Comparison of ENCODE assay signal across 1 cellular context in the genomic region with DNA sequence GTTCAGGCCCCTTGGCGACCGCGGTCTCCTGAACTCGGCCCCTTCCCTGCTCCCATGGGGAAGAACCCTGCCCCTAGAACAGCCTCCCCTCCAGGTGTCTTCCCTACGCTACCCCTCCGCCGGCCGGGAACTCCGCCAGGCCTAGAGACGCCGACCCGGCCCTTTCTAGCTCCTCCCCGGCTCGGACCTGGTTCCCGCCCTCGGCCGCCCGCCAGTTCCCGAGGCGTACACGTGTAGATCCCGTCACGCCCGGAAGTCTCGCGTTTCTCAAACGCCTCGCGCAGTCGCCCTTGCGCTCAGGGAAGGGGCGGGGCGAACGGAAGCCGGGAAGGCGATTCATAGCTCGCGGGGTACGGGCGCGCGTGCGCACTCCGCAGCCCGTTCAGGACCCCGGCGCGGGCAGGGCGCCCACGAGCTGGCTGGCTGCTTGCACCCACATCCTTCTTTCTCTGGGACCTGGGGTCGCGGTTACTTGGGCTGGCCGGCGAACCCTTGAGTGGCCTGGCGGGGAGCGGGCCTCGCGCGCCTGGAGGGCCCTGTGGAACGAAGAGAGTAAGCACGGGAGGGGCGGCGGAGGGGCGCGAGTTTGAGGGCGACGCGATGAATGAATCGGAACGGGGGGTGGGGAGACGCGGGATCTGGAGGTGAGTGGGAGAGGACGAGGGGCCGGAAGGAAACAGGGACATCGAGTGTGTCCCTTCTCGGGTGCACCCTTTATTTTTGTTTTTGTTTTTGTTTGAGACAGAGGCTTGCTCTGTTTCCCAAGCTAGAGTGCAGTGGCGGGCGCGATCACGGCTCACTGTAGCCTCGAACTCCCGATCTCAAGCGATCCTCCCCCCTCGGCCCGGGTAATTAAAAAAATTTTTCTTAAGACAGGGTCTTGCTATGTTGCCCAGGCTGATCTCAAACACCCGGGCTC.
TF ChIP-seq lines count a peak whose summit lies in the region.

Gene POP7 (plus strand): TSS at position 369 of the 919 bp plus-strand sequence. CDS start 710 bp downstream, outside the sequence.

TF ChIP-seq in K562, 482 proteins besides CTCF, POLR2A, EP300 and RAD21 (continued from another document and continues in another):
- TF ChIP-seq ASH1L (IDR thresholded peaks at IDR 0.05; ENCODE audit: borderline replicate concordance, low read depth, partially characterized antibody) (no peak), DPF2 (IDR thresholded peaks at IDR 0.05) (0 out of 2 replicates have a peak, but pooled peaks have one; percentile 21), NCOA1 (IDR thresholded peaks at IDR 0.05; ENCODE audit: low read depth) (peak; percentile 19; the same call in 1 of the 2 replicates), ZNF23 (CRISPR knock-in tag; IDR thresholded peaks at IDR 0.05) (no peak), ZNF561 (CRISPR knock-in tag; conservative IDR thresholded peaks at IDR 0.05) (no peak), ELF2 (CRISPR knock-in tag; IDR thresholded peaks at IDR 0.05) (no peak), IFI16 (CRISPR knock-in tag; IDR thresholded peaks at IDR 0.05) (no peak), HCFC1 (IDR thresholded peaks at IDR 0.05; ENCODE audit: low read depth, low read length) (peak; percentile 68; the same call in 1 of the 2 replicates), SNRNP70 (optimal IDR thresholded peaks at IDR 0.05; ENCODE audit: low read depth, low read length) (no peak), BACH1 (tag; IDR thresholded peaks at IDR 0.05) (no peak), PHF8 (IDR thresholded peaks at IDR 0.05; ENCODE audit: borderline replicate concordance, low read length) (peak; percentile 95; the same call in 1 of the 2 replicates), ZNF217 (CRISPR knock-in tag; IDR thresholded peaks at IDR 0.05) (no peak), BDP1 (IDR thresholded peaks at IDR 0.05; ENCODE audit: insufficient read depth, insufficient read length) (no peak), MTA3 (IDR thresholded peaks at IDR 0.05; ENCODE audit: borderline replicate concordance) (peak; percentile 99), MCM7 (IDR thresholded peaks at IDR 0.05) (no peak), NUFIP1 (IDR thresholded peaks at IDR 0.05; ENCODE audit: partially characterized antibody) (no peak), HMG20A (CRISPR knock-in tag; conservative IDR thresholded peaks at IDR 0.05) (no peak), PYGO2 (tag; IDR thresholded peaks at IDR 0.05) (no peak), CGGBP1 (CRISPR knock-in tag; IDR thresholded peaks at IDR 0.05) (no peak), SOX6 (IDR thresholded peaks at IDR 0.05) (no peak; the same call in 1 of the 2 replicates), SMARCC2 (IDR thresholded peaks at IDR 0.05; ENCODE audit: low read depth) (peak; percentile 51; the same call in 1 of the 2 replicates), ZNF263 (CRISPR knock-in tag; IDR thresholded peaks at IDR 0.05; ENCODE audit: borderline replicate concordance) (no peak), NR2C1 (IDR thresholded peaks at IDR 0.05) (no peak), NR2C1 (tag; IDR thresholded peaks at IDR 0.05) (no peak), ZBTB5 (IDR thresholded peaks at IDR 0.05) (no peak), KLF1 (tag; IDR thresholded peaks at IDR 0.05) (no peak), ZBTB8A (IDR thresholded peaks at IDR 0.05; ENCODE audit: partially characterized antibody) (no peak), CBX3 (IDR thresholded peaks at IDR 0.05; ENCODE audit: borderline replicate concordance in 1 of 2, low read length in 2 of 2) (no peak; a peak in 1 of 3 replicates), RBM17 (IDR thresholded peaks at IDR 0.05; ENCODE audit: borderline replicate concordance, low read depth, low read length) (no peak), EHMT2 (IDR thresholded peaks at IDR 0.05) (no peak), MEF2A (IDR thresholded peaks at IDR 0.05; ENCODE audit: control insufficient read depth, low read depth, low read length) (no peak), CBFA2T3 (IDR thresholded peaks at IDR 0.05) (no peak), SUPT5H (IDR thresholded peaks at IDR 0.05) (peak; percentile 97), TBL1XR1 (IDR thresholded peaks at IDR 0.05; ENCODE audit: low read length in 2 of 2) (no peak), SAFB2 (IDR thresholded peaks at IDR 0.05; ENCODE audit: borderline replicate concordance, low read depth, low read length, severe bottlenecking) (no peak), ELF1 (tag; IDR thresholded peaks at IDR 0.05) (peak; percentile 81), CHCHD3 (CRISPR knock-in tag; IDR thresholded peaks at IDR 0.05) (no peak), ZC3H11A (IDR thresholded peaks at IDR 0.05; ENCODE audit: low read depth, low read length) (no peak), NCOA4 (IDR thresholded peaks at IDR 0.05; ENCODE audit: partially characterized antibody) (peak; percentile 49), JUNB (CRISPR knock-in tag; conservative IDR thresholded peaks at IDR 0.05) (no peak), ARHGAP35 (IDR thresholded peaks at IDR 0.05; ENCODE audit: partially characterized antibody) (peak; percentile 88)
- TF ChIP-seq, protein P1, sequence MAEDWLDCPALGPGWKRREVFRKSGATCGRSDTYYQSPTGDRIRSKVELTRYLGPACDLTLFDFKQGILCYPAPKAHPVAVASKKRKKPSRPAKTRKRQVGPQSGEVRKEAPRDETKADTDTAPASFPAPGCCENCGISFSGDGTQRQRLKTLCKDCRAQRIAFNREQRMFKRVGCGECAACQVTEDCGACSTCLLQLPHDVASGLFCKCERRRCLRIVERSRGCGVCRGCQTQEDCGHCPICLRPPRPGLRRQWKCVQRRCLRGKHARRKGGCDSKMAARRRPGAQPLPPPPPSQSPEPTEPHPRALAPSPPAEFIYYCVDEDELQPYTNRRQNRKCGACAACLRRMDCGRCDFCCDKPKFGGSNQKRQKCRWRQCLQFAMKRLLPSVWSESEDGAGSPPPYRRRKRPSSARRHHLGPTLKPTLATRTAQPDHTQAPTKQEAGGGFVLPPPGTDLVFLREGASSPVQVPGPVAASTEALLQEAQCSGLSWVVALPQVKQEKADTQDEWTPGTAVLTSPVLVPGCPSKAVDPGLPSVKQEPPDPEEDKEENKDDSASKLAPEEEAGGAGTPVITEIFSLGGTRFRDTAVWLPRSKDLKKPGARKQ (CRISPR knock-in tag; IDR thresholded peaks at IDR 0.05): no peak
- TF ChIP-seq, protein P2, sequence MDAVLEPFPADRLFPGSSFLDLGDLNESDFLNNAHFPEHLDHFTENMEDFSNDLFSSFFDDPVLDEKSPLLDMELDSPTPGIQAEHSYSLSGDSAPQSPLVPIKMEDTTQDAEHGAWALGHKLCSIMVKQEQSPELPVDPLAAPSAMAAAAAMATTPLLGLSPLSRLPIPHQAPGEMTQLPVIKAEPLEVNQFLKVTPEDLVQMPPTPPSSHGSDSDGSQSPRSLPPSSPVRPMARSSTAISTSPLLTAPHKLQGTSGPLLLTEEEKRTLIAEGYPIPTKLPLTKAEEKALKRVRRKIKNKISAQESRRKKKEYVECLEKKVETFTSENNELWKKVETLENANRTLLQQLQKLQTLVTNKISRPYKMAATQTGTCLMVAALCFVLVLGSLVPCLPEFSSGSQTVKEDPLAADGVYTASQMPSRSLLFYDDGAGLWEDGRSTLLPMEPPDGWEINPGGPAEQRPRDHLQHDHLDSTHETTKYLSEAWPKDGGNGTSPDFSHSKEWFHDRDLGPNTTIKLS (IDR thresholded peaks at IDR 0.05; ENCODE audit: borderline replicate concordance, low read depth): peak; percentile 99
- TF ChIP-seq, protein P3, sequence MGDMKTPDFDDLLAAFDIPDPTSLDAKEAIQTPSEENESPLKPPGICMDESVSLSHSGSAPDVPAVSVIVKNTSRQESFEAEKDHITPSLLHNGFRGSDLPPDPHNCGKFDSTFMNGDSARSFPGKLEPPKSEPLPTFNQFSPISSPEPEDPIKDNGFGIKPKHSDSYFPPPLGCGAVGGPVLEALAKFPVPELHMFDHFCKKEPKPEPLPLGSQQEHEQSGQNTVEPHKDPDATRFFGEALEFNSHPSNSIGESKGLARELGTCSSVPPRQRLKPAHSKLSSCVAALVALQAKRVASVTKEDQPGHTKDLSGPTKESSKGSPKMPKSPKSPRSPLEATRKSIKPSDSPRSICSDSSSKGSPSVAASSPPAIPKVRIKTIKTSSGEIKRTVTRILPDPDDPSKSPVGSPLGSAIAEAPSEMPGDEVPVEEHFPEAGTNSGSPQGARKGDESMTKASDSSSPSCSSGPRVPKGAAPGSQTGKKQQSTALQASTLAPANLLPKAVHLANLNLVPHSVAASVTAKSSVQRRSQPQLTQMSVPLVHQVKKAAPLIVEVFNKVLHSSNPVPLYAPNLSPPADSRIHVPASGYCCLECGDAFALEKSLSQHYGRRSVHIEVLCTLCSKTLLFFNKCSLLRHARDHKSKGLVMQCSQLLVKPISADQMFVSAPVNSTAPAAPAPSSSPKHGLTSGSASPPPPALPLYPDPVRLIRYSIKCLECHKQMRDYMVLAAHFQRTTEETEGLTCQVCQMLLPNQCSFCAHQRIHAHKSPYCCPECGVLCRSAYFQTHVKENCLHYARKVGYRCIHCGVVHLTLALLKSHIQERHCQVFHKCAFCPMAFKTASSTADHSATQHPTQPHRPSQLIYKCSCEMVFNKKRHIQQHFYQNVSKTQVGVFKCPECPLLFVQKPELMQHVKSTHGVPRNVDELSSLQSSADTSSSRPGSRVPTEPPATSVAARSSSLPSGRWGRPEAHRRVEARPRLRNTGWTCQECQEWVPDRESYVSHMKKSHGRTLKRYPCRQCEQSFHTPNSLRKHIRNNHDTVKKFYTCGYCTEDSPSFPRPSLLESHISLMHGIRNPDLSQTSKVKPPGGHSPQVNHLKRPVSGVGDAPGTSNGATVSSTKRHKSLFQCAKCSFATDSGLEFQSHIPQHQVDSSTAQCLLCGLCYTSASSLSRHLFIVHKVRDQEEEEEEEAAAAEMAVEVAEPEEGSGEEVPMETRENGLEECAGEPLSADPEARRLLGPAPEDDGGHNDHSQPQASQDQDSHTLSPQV (IDR thresholded peaks at IDR 0.05): no peak
- TF ChIP-seq, protein P4, sequence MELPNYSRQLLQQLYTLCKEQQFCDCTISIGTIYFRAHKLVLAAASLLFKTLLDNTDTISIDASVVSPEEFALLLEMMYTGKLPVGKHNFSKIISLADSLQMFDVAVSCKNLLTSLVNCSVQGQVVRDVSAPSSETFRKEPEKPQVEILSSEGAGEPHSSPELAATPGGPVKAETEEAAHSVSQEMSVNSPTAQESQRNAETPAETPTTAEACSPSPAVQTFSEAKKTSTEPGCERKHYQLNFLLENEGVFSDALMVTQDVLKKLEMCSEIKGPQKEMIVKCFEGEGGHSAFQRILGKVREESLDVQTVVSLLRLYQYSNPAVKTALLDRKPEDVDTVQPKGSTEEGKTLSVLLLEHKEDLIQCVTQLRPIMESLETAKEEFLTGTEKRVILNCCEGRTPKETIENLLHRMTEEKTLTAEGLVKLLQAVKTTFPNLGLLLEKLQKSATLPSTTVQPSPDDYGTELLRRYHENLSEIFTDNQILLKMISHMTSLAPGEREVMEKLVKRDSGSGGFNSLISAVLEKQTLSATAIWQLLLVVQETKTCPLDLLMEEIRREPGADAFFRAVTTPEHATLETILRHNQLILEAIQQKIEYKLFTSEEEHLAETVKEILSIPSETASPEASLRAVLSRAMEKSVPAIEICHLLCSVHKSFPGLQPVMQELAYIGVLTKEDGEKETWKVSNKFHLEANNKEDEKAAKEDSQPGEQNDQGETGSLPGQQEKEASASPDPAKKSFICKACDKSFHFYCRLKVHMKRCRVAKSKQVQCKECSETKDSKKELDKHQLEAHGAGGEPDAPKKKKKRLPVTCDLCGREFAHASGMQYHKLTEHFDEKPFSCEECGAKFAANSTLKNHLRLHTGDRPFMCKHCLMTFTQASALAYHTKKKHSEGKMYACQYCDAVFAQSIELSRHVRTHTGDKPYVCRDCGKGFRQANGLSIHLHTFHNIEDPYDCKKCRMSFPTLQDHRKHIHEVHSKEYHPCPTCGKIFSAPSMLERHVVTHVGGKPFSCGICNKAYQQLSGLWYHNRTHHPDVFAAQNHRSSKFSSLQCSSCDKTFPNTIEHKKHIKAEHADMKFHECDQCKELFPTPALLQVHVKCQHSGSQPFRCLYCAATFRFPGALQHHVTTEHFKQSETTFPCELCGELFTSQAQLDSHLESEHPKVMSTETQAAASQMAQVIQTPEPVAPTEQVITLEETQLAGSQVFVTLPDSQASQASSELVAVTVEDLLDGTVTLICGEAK (IDR thresholded peaks at IDR 0.05): peak; percentile 57
- TF ChIP-seq, protein P4 (CRISPR knock-in tag; IDR thresholded peaks at IDR 0.05): no peak
